Comparison of ENCODE assay signal across 8 cellular contexts in genomic region chr14:63543000-63543825, GRCh38. TPM values are rescaled to one million over a fixed set of nuclear protein-coding genes. Genes with fewer than 3 reads are reported as not detected.
DNase-seq lines count a peak whose midpoint lies in the region; ATAC-seq lines count a peak whose summit lies in the region.

TSS of gene PPP2R5E (minus strand) at chr14:63543377. CDS start at chr14:63539685, 3,692 bp downstream.

- intact Hi-C loops in left colon (cut with DNase I, micrococcal nuclease): loop anchor here in 1 of 2 donors (5.0 to 10.0 kb wide), 2 partner anchors 92 to 156 kb away; no protein-coding TSS in a partner anchor

- CTCF ChIA-PET in activated CD4-positive, alpha-beta T cell treated with anti-CD3 and anti-CD28 coated beads, Interleukin-2, amount 10 ng/mL, durations not matched to agents 7 days and 5 days (lab: Charles Lee): interaction anchor here (0.6 to 1.7 kb wide), 7 partner anchors 10 to 751 kb away, joined by 3 to 6 read pairs (median 3); partner anchors contain the start of gene ESR2

- peak within 1 kb of the TSS; percentile 96 for H3K4me3 Mint-ChIP-seq in activated CD4-positive, alpha-beta T cell treated with anti-CD3 and anti-CD28 coated beads, Interleukin-2, amount 10 ng/mL, durations not matched to agents 7 days and 5 days

- H3K27ac Mint-ChIP-seq in activated CD4-positive, alpha-beta T cell treated with anti-CD3 and anti-CD28 coated beads, Interleukin-2, amount 10 ng/mL, durations not matched to agents 7 days and 5 days: peak within 1 kb of the TSS; percentile 90

- peak within 1 kb of the TSS; percentile 93 for H3K9ac ChIP-seq in BLaER1

- peaks cover 18% of the 10 kb centered on the region for H3K36me3 Mint-ChIP-seq in activated CD4-positive, alpha-beta T cell treated with anti-CD3 and anti-CD28 coated beads, Interleukin-2, amount 10 ng/mL, durations not matched to agents 7 days and 5 days (ENCODE audit: low read depth)

- H3K27ac ChIP-seq in BLaER1: peak within 1 kb of the TSS; percentile 91

- H3K9me3 Mint-ChIP-seq in activated CD4-positive, alpha-beta T cell treated with anti-CD3 and anti-CD28 coated beads, Interleukin-2, amount 10 ng/mL, durations not matched to agents 7 days and 5 days: no peaks in the 10 kb centered on the region

- H3K4me2 ChIP-seq in BLaER1: peak within 1 kb of the TSS; percentile 95

- no peaks in the 10 kb centered on the region for H3K27me3 ChIP-seq in BLaER1

- POLR2A ChIA-PET in activated CD4-positive, alpha-beta T cell treated with anti-CD3 and anti-CD28 coated beads, Interleukin-2, amount 10 ng/mL, durations not matched to agents 7 days and 5 days (lab: Charles Lee): interaction anchor here (0.5 kb wide), 1 partner anchor 96 kb away, joined by 4 read pairs; no protein-coding TSS in a partner anchor

- H3K4me1 Mint-ChIP-seq in activated CD4-positive, alpha-beta T cell treated with anti-CD3 and anti-CD28 coated beads, Interleukin-2, amount 10 ng/mL, durations not matched to agents 7 days and 5 days: peaks cover 31% of the 10 kb centered on the region

- peaks cover 22% of the 10 kb centered on the region for H3K4me1 ChIP-seq in BLaER1

- DNase-seq in NCI-H69 (lab: John Stamatoyannopoulos, UW) (peak; percentile 100), cortex of kidney (lab: John Stamatoyannopoulos, UW) (peak; percentile 59), left colon (peak; percentile 96 to 99)
- peak; percentile 99 for DNase-seq in activated CD4-positive, alpha-beta T cell treated with anti-CD3 and anti-CD28 coated beads, Interleukin-2, amount 10 ng/mL, durations not matched to agents 7 days and 5 days
- DNase-seq in stimulated activated CD4-positive, alpha-beta T cell treated with anti-CD3 and anti-CD28 coated beads, Interleukin-1b, Interleukin-23, amount 100 ng/mL, for 48 hours: peak; percentile 98

- no peaks in the 10 kb centered on the region for H3K9me3 ChIP-seq in BLaER1

- H3K36me3 ChIP-seq in BLaER1: peaks cover 24% of the 10 kb centered on the region

- peak; percentile 96 for ATAC-seq in GM19328 (IDR thresholded peaks at IDR 0.05; ENCODE audit: unreplicated experiment)
- peak; percentile 93 for ATAC-seq in HG03520 (IDR thresholded peaks at IDR 0.05; ENCODE audit: unreplicated experiment)
- peak; percentile 92 for ATAC-seq in left colon

- H4K20me1 ChIP-seq in BLaER1: peaks cover 30% of the 10 kb centered on the region

- H3K27me3 Mint-ChIP-seq in activated CD4-positive, alpha-beta T cell treated with anti-CD3 and anti-CD28 coated beads, Interleukin-2, amount 10 ng/mL, durations not matched to agents 7 days and 5 days: no peaks in the 10 kb centered on the region

- peak within 1 kb of the TSS; percentile 96 for H3K4me3 ChIP-seq in BLaER1

RNA-seq across cellular contexts. Expression of gene PPP2R5E, which starts in this region (rescaled TPM):
- 10 to 100 TPM; 45.5 to 49.6 TPM for total RNA-seq in activated CD4-positive, alpha-beta T cell treated with anti-CD3 and anti-CD28 coated beads, Interleukin-2, amount 10 ng/mL, durations not matched to agents 7 days and 5 days
- 10 to 100 TPM; 54.2 to 57.2 TPM for total RNA-seq in left colon

Comparison
In these comparisons a context has a peak if more than half of its experiments do, and no peak if none do; other contexts are left out.
1. Peak in every context shown above with its lines: DNase-seq, ATAC-seq, H3K4me3 ChIP-seq and H3K27ac ChIP-seq.